In genomic region chr3:37970802-37971201, GRCh38 we compare ENCODE assay signal across 17 cellular contexts. TPM values are rescaled to one million over a fixed set of nuclear protein-coding genes. Genes with fewer than 3 reads are reported as not detected.
"Had no signal": no experiment of that assay in that cellular context is flagged by ENCODE, and none has a peak within 500 bp of the region (broad histone marks: within the 10 kb centered on the region; RNA-seq: fewer than 3 reads in every experiment).

No MANE protein-coding gene starts in this region.

- DNase-seq: activated CD4-positive, alpha-beta T cell treated with anti-CD3 and anti-CD28 coated beads, Interleukin-2, amount 10 ng/mL, durations not matched to agents 7 days and 5 days; activated CD8-positive, alpha-beta T cell treated with anti-CD3 and anti-CD28 coated beads, Interleukin-2, amount 10 ng/mL, durations not matched to agents 7 days and 5 days; activated naive CD4-positive, alpha-beta T cell treated with Interleukin-2 at 50 U/mL for 16 hours; activated naive CD8-positive, alpha-beta T cell treated with anti-CD3 and anti-CD28 coated beads, Interleukin-2, amount 10 ng/mL, durations not matched to agents 7 days and 5 days; activated T-cell treated with anti-CD3 and anti-CD28 coated beads, Interleukin-2, amount 50 U/mL, for 48 hours; amniotic stem cell; effector CD8-positive, alpha-beta T cell; erythroblast; foreskin keratinocyte; left ventricle myocardium inferior; stimulated activated CD4-positive, alpha-beta T cell treated with anti-CD3 and anti-CD28 coated beads, Interleukin-2, amount 100 ng/mL, for 48 hours; stimulated activated CD8-positive, alpha-beta memory T cell treated with anti-CD3 and anti-CD28 coated beads, Interleukin-4, amount 100 ng/mL, for 48 hours; stimulated activated naive CD4-positive, alpha-beta T cell; upper lobe of left lung had no signal

- H3K4me3 ChIP-seq: cardiac muscle cell, left ventricle myocardium inferior, SK-N-MC, upper lobe of left lung had no signal

- H3K9me3 ChIP-seq: left ventricle myocardium inferior, upper lobe of left lung had no signal

- H3K27ac ChIP-seq: cardiac muscle cell, foreskin keratinocyte, SK-N-MC had no signal

- H3K4me1 ChIP-seq: foreskin keratinocyte had no signal

- H3K27me3 ChIP-seq: cardiac muscle cell, foreskin keratinocyte, upper lobe of left lung had no signal

RNA-seq across cellular contexts. Expression of gene VILL, which starts 19.8 kb away (rescaled TPM):
- polyA plus RNA-seq: neural cell had no signal
